Comparison of ENCODE assay signal across 10 cellular contexts in genomic region chr3:45547764-45548683, GRCh38. TPM values are rescaled to one million over a fixed set of nuclear protein-coding genes. Genes with fewer than 3 reads are reported as not detected.
DNase-seq lines count a peak whose midpoint lies in the region; ATAC-seq and TF ChIP-seq lines count a peak whose summit lies in the region.
"Had no signal": no experiment of that assay in that cellular context is flagged by ENCODE, and none has a peak within 500 bp of the region (broad histone marks: within the 10 kb centered on the region; RNA-seq: fewer than 3 reads in every experiment).

No MANE protein-coding gene starts in this region.

- no peak for ATAC-seq in HG02763 (IDR thresholded peaks at IDR 0.05; ENCODE audit: unreplicated experiment)

- no peak overlapping the region for H3K27ac ChIP-seq in hepatocyte

- 88% methylated on average over 7 of the region's 7 CpGs for WGBS in hepatocyte (ENCODE audit: low lambda C conversion rate, missing lambda C conversion rate)

- H3K9me3 ChIP-seq in hepatocyte (ENCODE audit: low read depth): no peaks in the 10 kb centered on the region

- intact Hi-C loops in posterior vena cava (cut with DNase I): no loop called here

- H2AFZ ChIP-seq in hepatocyte: no peak overlapping the region

- peak; percentile 46 for DNase-seq in Caki2 (ENCODE audit: low read depth)
- peak; percentile 34 for DNase-seq in NCI-H446 treated with DMSO at 0.1 percent for 48 hours (lab: John Stamatoyannopoulos, UW)
- DNase-seq in fibroblast of gingiva (ENCODE audit: low read depth): peak; percentile 88
- peak; percentile 90 for DNase-seq in posterior vena cava (ENCODE audit: low spot score)
- no peak for DNase-seq in hepatocyte (ENCODE audit: low spot score)
- DNase-seq in NCI-H510A treated with DMSO at 0.1 percent for 48 hours (lab: John Stamatoyannopoulos, UW): no peak
- DNase-seq in HEK293T (ENCODE audit: extremely low spot score): no peak
- DNase-seq: Karpas-422, SW 1271 had no signal

- H4K20me1 ChIP-seq in hepatocyte (ENCODE audit: insufficient read depth, poor library complexity, severe bottlenecking): no peaks in the 10 kb centered on the region

- no peaks in the 10 kb centered on the region for H3K36me3 ChIP-seq in hepatocyte (replicated peaks; ENCODE audit: insufficient read depth, low read depth)

- no peak for TF ChIP-seq CTCF in hepatocyte (IDR thresholded peaks at IDR 0.05; ENCODE audit: poor library complexity)

- no peaks in the 10 kb centered on the region for H3K9me2 ChIP-seq in hepatocyte (replicated peaks; ENCODE audit: insufficient read depth)

- H3K4me2 ChIP-seq in hepatocyte: no peak overlapping the region

- CTCF ChIA-PET in HEK293T (lab: Yijun Ruan, JAX): interaction anchor here (0.7 to 1.5 kb wide), 3 partner anchors 13 to 509 kb away, joined by 3 to 5 read pairs (median 4); no protein-coding TSS in a partner anchor

- H3K27me3 ChIP-seq in hepatocyte: no peaks in the 10 kb centered on the region

- POLR2A ChIA-PET in HEK293T (lab: Yijun Ruan, JAX): no interaction called here

- H3K4me1 ChIP-seq in hepatocyte (ENCODE audit: insufficient read depth): peaks cover 16% of the 10 kb centered on the region

- in situ Hi-C loops in Caki2 (cut with HindIII; ENCODE audit: low pct_unique_long_range_greater_than_20kb, low sequenced_read_pairs): no loop called here

- H3K79me2 ChIP-seq in hepatocyte: no peaks in the 10 kb centered on the region

- no peak overlapping the region for H3K4me3 ChIP-seq in hepatocyte

TF ChIP-seq in HEK293T, 16 proteins besides CTCF, POLR2A, EP300 and RAD21:
- TF ChIP-seq NFRKB (IDR thresholded peaks at IDR 0.05): no peak
- no peak for TF ChIP-seq L3MBTL2 (conservative IDR thresholded peaks at IDR 0.05)
- no peak for TF ChIP-seq ELF4 (IDR thresholded peaks at IDR 0.05)
- TF ChIP-seq ZNF384 (IDR thresholded peaks at IDR 0.05): no peak
- no peak for TF ChIP-seq LEF1 (IDR thresholded peaks at IDR 0.05; ENCODE audit: borderline replicate concordance)
- no peak for TF ChIP-seq SUZ12 (IDR thresholded peaks at IDR 0.05)
- TF ChIP-seq ARNT (IDR thresholded peaks at IDR 0.05): no peak
- no peak for TF ChIP-seq SP1 (IDR thresholded peaks at IDR 0.05)
- no peak for TF ChIP-seq FOXM1 (IDR thresholded peaks at IDR 0.05; ENCODE audit: borderline replicate concordance)
- TF ChIP-seq HDGF (IDR thresholded peaks at IDR 0.05; ENCODE audit: borderline replicate concordance): no peak
- no peak for TF ChIP-seq CTBP1 (IDR thresholded peaks at IDR 0.05; ENCODE audit: borderline replicate concordance)
- TF ChIP-seq TARDBP (IDR thresholded peaks at IDR 0.05): no peak
- no peak for TF ChIP-seq BHLHE40 (IDR thresholded peaks at IDR 0.05; ENCODE audit: borderline replicate concordance)
- no peak for TF ChIP-seq PKNOX1 (IDR thresholded peaks at IDR 0.05)
- no peak for TF ChIP-seq FOXK2 (IDR thresholded peaks at IDR 0.05)
- no peak for TF ChIP-seq FOXA1 (IDR thresholded peaks at IDR 0.05)

RNA-seq across cellular contexts. Expression of gene LIMD1, which starts 46.5 kb away (rescaled TPM):
- 11.6 and 16.4 TPM in 2 replicates for total RNA-seq in Caki2 (2014; rRNA removed; shearing (Covaris generic); ENCODE audit: low replicate concordance)
- 10 to 100 TPM; 28.9 to 33.5 TPM for total RNA-seq in posterior vena cava
- 12.1 and 12.5 TPM in 2 replicates for total RNA-seq in hepatocyte
- polyA plus RNA-seq in hepatocyte: 6.7 and 7.3 TPM in 2 replicates

Comparison
In these comparisons a context has a peak if more than half of its experiments do, and no peak if none do; other contexts are left out.
1. DNase-seq: peak in Caki2 (single experiment), NCI-H446 treated with DMSO at 0.1 percent for 48 hours (single experiment), fibroblast of gingiva (single experiment) and posterior vena cava (single experiment); none in hepatocyte (single experiment), NCI-H510A treated with DMSO at 0.1 percent for 48 hours (single experiment) and HEK293T (single experiment).